ENCODE assay signal across 9 cellular contexts in the genomic region with DNA sequence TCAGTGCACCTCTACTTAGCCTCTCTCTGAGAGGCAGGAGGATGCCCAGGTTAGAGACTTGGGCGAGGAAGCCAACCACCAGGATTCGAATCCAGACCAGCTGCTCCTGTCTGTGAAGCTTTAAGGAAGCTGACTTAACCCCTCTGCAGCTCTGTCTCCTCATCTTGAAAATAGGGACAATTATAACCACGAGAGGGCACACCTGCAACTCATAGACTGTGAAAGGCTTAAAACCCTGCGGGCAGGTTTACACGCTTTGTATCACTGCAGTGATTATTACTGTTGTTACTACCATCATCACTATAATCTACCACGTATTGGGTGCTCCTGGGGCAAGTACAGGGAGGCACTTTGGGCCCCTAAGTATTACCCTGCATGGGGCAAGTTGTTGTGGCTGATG.
DNase-seq lines count a peak whose midpoint lies in the region; ATAC-seq and TF ChIP-seq lines count a peak whose summit lies in the region.
"Had no signal": no experiment of that assay in that cellular context is flagged by ENCODE, and none has a peak within 500 bp of the region (broad histone marks: within the 10 kb centered on the region; RNA-seq: fewer than 3 reads in every experiment).

No MANE protein-coding gene starts in this region.

- ATAC-seq in GM18511 (IDR thresholded peaks at IDR 0.05; ENCODE audit: unreplicated experiment) = peak; percentile 58
- ATAC-seq in gastrocnemius medialis = no peak
- ATAC-seq in HG03045 (IDR thresholded peaks at IDR 0.05; ENCODE audit: unreplicated experiment) = no peak
- ATAC-seq in GM19324 (IDR thresholded peaks at IDR 0.05; ENCODE audit: low FRiP score, unreplicated experiment) = no peak

- H3K4me3 ChIP-seq in gastrocnemius medialis = no peak overlapping the region
- no peak overlapping the region for H3K4me3 ChIP-seq in stomach

- TF ChIP-seq EP300 in stomach (IDR thresholded peaks at IDR 0.05) = no peak

- H3K27ac ChIP-seq in gastrocnemius medialis = no peak overlapping the region
- no peak overlapping the region for H3K27ac ChIP-seq in stomach
- H3K27ac ChIP-seq: parathyroid adenoma had no signal

- H3K4me1 ChIP-seq in gastrocnemius medialis = no peaks in the 10 kb centered on the region
- no peaks in the 10 kb centered on the region for H3K4me1 ChIP-seq in stomach
- H3K4me1 ChIP-seq: parathyroid adenoma had no signal

- DNase-seq in Ammon's horn (ENCODE audit: low spot score) (peak; percentile 32), NCI-H526 treated with DMSO at 0.1 percent for 48 hours (lab: John Stamatoyannopoulos, UW) (peak; percentile 60), T47D (ENCODE audit: low read depth in 1 of 2, low spot score in 1 of 2) (peak; percentile 25 to 76), gastrocnemius medialis (no peak), stomach (no peak)

- H3K27me3 ChIP-seq in gastrocnemius medialis (no peaks in the 10 kb centered on the region), stomach (peaks cover 0 to 17% (median 0%) of the 10 kb centered on the region in 3 donors)

- TF ChIP-seq CTCF in gastrocnemius medialis (IDR thresholded peaks at IDR 0.05 in 4 of 5, conservative IDR thresholded peaks at IDR 0.05 in 1 of 5) (no peak), stomach (IDR thresholded peaks at IDR 0.05) (no peak)

- WGBS in stomach, 5 donors = 41 to 52% (median 42%) methylated on average over 6 of the region's 6 CpGs

- in situ Hi-C loops in T47D (cut with HindIII; ENCODE audit: low pct_unique_long_range_greater_than_20kb, low sequenced_read_pairs) (no loop called here), gastrocnemius medialis (cut with MboI; ENCODE audit: low sequenced_read_pairs in 4 of 4) (no loop called here)

- H3K36me3 ChIP-seq in gastrocnemius medialis = no peaks in the 10 kb centered on the region
- H3K36me3 ChIP-seq in stomach = no peaks in the 10 kb centered on the region

- H3K9me3 ChIP-seq in gastrocnemius medialis = no peaks in the 10 kb centered on the region
- H3K9me3 ChIP-seq in stomach = no peaks in the 10 kb centered on the region

- intact Hi-C loops in gastrocnemius medialis (cut with DNase I; ENCODE audit: low total_unique reads) = no loop called here
- intact Hi-C loops in stomach (cut with DNase I; ENCODE audit: low total_unique reads) = no loop called here

- TF ChIP-seq POLR2A in gastrocnemius medialis (IDR thresholded peaks at IDR 0.05) = no peak
- no peak for TF ChIP-seq POLR2A in stomach (IDR thresholded peaks at IDR 0.05)

Comparison
In these comparisons a context has a peak if more than half of its experiments do, and no peak if none do; other contexts are left out.
1. DNase-seq: peak in Ammon's horn (single experiment), NCI-H526 treated with DMSO at 0.1 percent for 48 hours (single experiment) and T47D (2 of 2); none in gastrocnemius medialis (0 of 2) and stomach (single experiment).